In genomic region chr4:86892639-86892965, GRCh38 we compare ENCODE assay signal across 8 cellular contexts. TPM values are rescaled to one million over a fixed set of nuclear protein-coding genes. Genes with fewer than 3 reads are reported as not detected.
DNase-seq lines count a peak whose midpoint lies in the region; ATAC-seq and TF ChIP-seq lines count a peak whose summit lies in the region.

No MANE protein-coding gene starts in this region.

- POLR2A ChIA-PET in PC-3 (lab: Charles Lee; ENCODE audit: unreplicated experiment): interaction anchor here (0.7 kb wide), 1 partner anchor 171 kb away, joined by 3 read pairs; no protein-coding TSS in a partner anchor

- peaks cover 29% of the 10 kb centered on the region for H3K4me1 ChIP-seq in PC-3 (ENCODE audit: insufficient read depth, low read length)
- H3K4me1 ChIP-seq in esophagus (ENCODE audit: control insufficient read depth in 2 of 2, insufficient read depth in 2 of 2, low read length in 1 of 2): no peaks in the 10 kb centered on the region
- no peaks in the 10 kb centered on the region for H3K4me1 ChIP-seq in prostate gland (replicated peaks)

- H3K9me3 ChIP-seq in PC-3 (ENCODE audit: low read length) (no peaks in the 10 kb centered on the region), esophagus (ENCODE audit: control insufficient read depth in 2 of 2, insufficient read depth in 1 of 2, low read depth in 1 of 2, low read length in 1 of 2) (no peaks in the 10 kb centered on the region), prostate gland (no peaks in the 10 kb centered on the region)

- H3K36me3 ChIP-seq in PC-3 (ENCODE audit: low read depth, low read length) (no peaks in the 10 kb centered on the region), esophagus (ENCODE audit: control insufficient read depth in 2 of 2, insufficient read depth in 2 of 2, low read length in 1 of 2) (no peaks in the 10 kb centered on the region), prostate gland (no peaks in the 10 kb centered on the region)

- BruUV-seq in PC-3 (replicated peaks; lab: Mats Ljungman, UMichigan): no TSS peak

- no peaks in the 10 kb centered on the region for H4K20me1 ChIP-seq in PC-3 (ENCODE audit: low read length)

- peak overlapping the region; percentile 94 for H3K4me2 ChIP-seq in PC-3 (ENCODE audit: low read length)

- H3K79me2 ChIP-seq in PC-3 (ENCODE audit: low read length): no peaks in the 10 kb centered on the region

- H3K4me3 ChIP-seq in PC-3 (ENCODE audit: low read length) (peak overlapping the region; percentile 78), esophagus (ENCODE audit: low read depth in 1 of 2, low read length in 2 of 2) (peak overlapping the region; percentile 77 to 86), prostate gland (peak overlapping the region; percentile 68 to 73)

- TF ChIP-seq CTCF in PC-3 (conservative IDR thresholded peaks at IDR 0.05; ENCODE audit: low read depth, low read length) (no peak), prostate gland (IDR thresholded peaks at IDR 0.05) (no peak)

- H3K9ac ChIP-seq in PC-3 (ENCODE audit: low read length): peak overlapping the region; percentile 94

- H3K27ac ChIP-seq in PC-3 (ENCODE audit: low read length) (peak overlapping the region; percentile 87), esophagus (ENCODE audit: low read depth in 2 of 2, low read length in 1 of 2) (peak overlapping the region; percentile 97 to 98), prostate gland (peak overlapping the region; percentile 89 to 92)

- H3F3A ChIP-seq in PC-3 (ENCODE audit: low read length, unreplicated experiment): no peaks in the 10 kb centered on the region

- no peaks in the 10 kb centered on the region for H3K27me3 ChIP-seq in PC-3 (ENCODE audit: low read length)
- no peaks in the 10 kb centered on the region for H3K27me3 ChIP-seq in esophagus (ENCODE audit: control insufficient read depth in 1 of 2, insufficient read depth in 2 of 2, low read length in 2 of 2)
- no peaks in the 10 kb centered on the region for H3K27me3 ChIP-seq in prostate gland (replicated peaks; ENCODE audit: insufficient read depth)

- H2AFZ ChIP-seq in PC-3 (ENCODE audit: low read length): peak overlapping the region; percentile 84

- no peak for TF ChIP-seq POLR2A in prostate gland (IDR thresholded peaks at IDR 0.05)

- WGBS in esophagus, 2 donors: 8 to 10% methylated on average over 13 of the region's 13 CpGs
- WGBS in prostate gland: 6% methylated on average over 13 of the region's 13 CpGs

- H3K9me2 ChIP-seq in PC-3 (replicated peaks; ENCODE audit: low read length): no peaks in the 10 kb centered on the region

- ATAC-seq in PC-3 (peak; percentile 4), HG03378 (IDR thresholded peaks at IDR 0.05; ENCODE audit: unreplicated experiment) (no peak)

- intact Hi-C loops in PC-3 (cut with micrococcal nuclease) (loop anchor here (10.0 kb wide), 1 partner anchor 218 kb away; no protein-coding TSS in a partner anchor), prostate gland (cut with DNase I) (loop anchor here (2.0 to 10.0 kb wide), 2 partner anchors 108 to 298 kb away; partner anchors contain the start of gene PTPN13)

- CTCF ChIA-PET in PC-3 (lab: Charles Lee): interaction anchor here (0.5 kb wide), 1 partner anchor 367 kb away, joined by 3 read pairs; no protein-coding TSS in a partner anchor

- DNase-seq in NCI-H1694 treated with DMSO at 0.1 percent for 48 hours (lab: John Stamatoyannopoulos, UW) (peak; percentile 43), NCI-H1694 (lab: John Stamatoyannopoulos, UW) (no peak), PC-3 (no peak), prostate gland (ENCODE audit: low spot score) (no peak), T1000 (lab: John Stamatoyannopoulos, UW) (no peak)
- no peak for DNase-seq in central memory CD4-positive, alpha-beta T cell

RNA-seq across cellular contexts. Expression of gene C4orf36, which starts 0.4 kb away (rescaled TPM):
- total RNA-seq in PC-3 (2014; rRNA removed) (1.8 and 2.0 TPM in 2 replicates), prostate gland (1 to 10 TPM in 1 of 2 donors, not detected in 1; 3.4 TPM)
- polyA plus RNA-seq in esophagus: 1 to 10 TPM; 1.0 to 2.0 TPM

RNA-seq across cellular contexts. Expression of gene AFF1, which starts 42.2 kb away (rescaled TPM):
- 8.1 and 9.4 TPM in 2 replicates for total RNA-seq in PC-3 (2014; rRNA removed)
- 10 to 100 TPM in 1 of 2 donors, 1 to 10 TPM in 1; 7.5 to 10.4 TPM for polyA plus RNA-seq in esophagus
- total RNA-seq in prostate gland: 10 to 100 TPM; 69.7 to 92.5 TPM

RNA-seq across cellular contexts. Expression of gene SLC10A6, which starts 43.4 kb away (rescaled TPM):
- total RNA-seq in PC-3 (2014; rRNA removed): not detected in 2 replicates
- 1 to 10 TPM; 2.8 to 7.0 TPM for polyA plus RNA-seq in esophagus
- under 1 TPM in 1 of 2 donors, not detected in 1; 0.32 TPM for total RNA-seq in prostate gland
